ENCODE assay signal across 23 cellular contexts in genomic region chr9:125398243-125398642, GRCh38.
"Had no signal": no experiment of that assay in that cellular context is flagged by ENCODE, and none has a peak within 500 bp of the region (broad histone marks: within the 10 kb centered on the region; RNA-seq: fewer than 3 reads in every experiment).

No MANE protein-coding gene starts in this region.

- H3K4me3 ChIP-seq: K562, MG63, PC-9, SJSA1 had no signal

- H3K27me3 ChIP-seq: MG63, SJSA1 had no signal

- H3K4me1 ChIP-seq: SJSA1 had no signal

- H3K9ac ChIP-seq: SK-N-SH had no signal

- H3K27ac ChIP-seq: PC-9, SJSA1 had no signal

- DNase-seq: Kasumi-1, KG1, MV-4-11, NCI-H1417 treated with DMSO at 0.1 percent for 48 hours, NCI-H1694, NCI-H187, NCI-H1930, NCI-H2029 treated with DMSO at 0.1 percent for 48 hours, NCI-H2081 treated with DMSO at 0.1 percent for 48 hours, NCI-H345, NCI-H524, NCI-H526, NCI-H774, PC-9, Right ventricle myocardium superior, RPMI8226, SHP77 treated with DMSO at 0.1 percent for 48 hours, SK-N-SH, SW 1271 had no signal

- H3K36me3 ChIP-seq: MG63, SJSA1 had no signal

- ATAC-seq: K562, Panc1 had no signal

- FAIRE-seq: K562 had no signal

- H2AFZ ChIP-seq: PC-9 had no signal

- H3K4me2 ChIP-seq: PC-9, SK-N-SH had no signal

- H3K9me3 ChIP-seq: MG63, SJSA1, SK-N-SH had no signal
